12 cellular contexts compared by ENCODE assay signal in genomic region chr5:148963679-148964078, GRCh38.
DNase-seq lines count a peak whose midpoint lies in the region; ATAC-seq and TF ChIP-seq lines count a peak whose summit lies in the region.
"Had no signal": no experiment of that assay in that cellular context is flagged by ENCODE, and none has a peak within 500 bp of the region (broad histone marks: within the 10 kb centered on the region; RNA-seq: fewer than 3 reads in every experiment).

No MANE protein-coding gene starts in this region.

- H3K9me3 Mint-ChIP-seq in nephron progenitor cell, result no peaks in the 10 kb centered on the region
- H3K9me3 Mint-ChIP-seq: nephron had no signal

- no peak overlapping the region for H3K27ac ChIP-seq in adrenal gland
- H3K27ac ChIP-seq in dorsolateral prefrontal cortex, result no peak overlapping the region
- H3K27ac ChIP-seq: thoracic aorta had no signal

- peaks cover 14% of the 10 kb centered on the region for H3K27me3 Mint-ChIP-seq in nephron progenitor cell (ENCODE audit: low read depth, poor library complexity)

- TF ChIP-seq CTCF in adrenal gland (IDR thresholded peaks at IDR 0.05), result no peak
- no peak for TF ChIP-seq CTCF in dorsolateral prefrontal cortex (IDR thresholded peaks at IDR 0.05 in 54 of 56, conservative IDR thresholded peaks at IDR 0.05 in 2 of 56; ENCODE audit: low read depth in 1 of 56, partially characterized antibody in 56 of 56)
- TF ChIP-seq CTCF in nephron progenitor cell (IDR thresholded peaks at IDR 0.05), result no peak

- H3K4me1 ChIP-seq in adrenal gland (replicated peaks in 1 of 2), result no peaks in the 10 kb centered on the region

- no peak overlapping the region for H3K4me3 Mint-ChIP-seq in nephron progenitor cell
- H3K4me3 Mint-ChIP-seq: nephron, T-helper 17 cell had no signal

- H3K36me3 ChIP-seq in adrenal gland (replicated peaks in 1 of 2), result no peaks in the 10 kb centered on the region
- H3K36me3 ChIP-seq: thoracic aorta had no signal

- H3K4me1 Mint-ChIP-seq in nephron progenitor cell, result no peaks in the 10 kb centered on the region

- peak in 4 of 7 donors; percentile 20 to 39 (median 34) for DNase-seq in adrenal gland
- DNase-seq in sciatic nerve (ENCODE audit: low spot score), result no peak
- no peak for DNase-seq in dorsolateral prefrontal cortex
- no peak for DNase-seq in nephron progenitor cell
- no peak for DNase-seq in SHP77 (lab: John Stamatoyannopoulos, UW)
- DNase-seq: DMS79 treated with DMSO at 0.1 percent for 48 hours; stimulated activated CD4-positive, alpha-beta T cell treated with anti-CD3 and anti-CD28 coated beads, Interleukin-1b, Interleukin-23, amount 100 ng/mL, for 48 hours; T-helper 17 cell had no signal

- no peak for TF ChIP-seq POLR2A in adrenal gland (IDR thresholded peaks at IDR 0.05)

- no peaks in the 10 kb centered on the region for H3K9me3 ChIP-seq in adrenal gland (replicated peaks in 1 of 3)
- H3K9me3 ChIP-seq: thoracic aorta had no signal

- ATAC-seq in GM21423 (IDR thresholded peaks at IDR 0.05; ENCODE audit: unreplicated experiment) (peak; percentile 68), HG03520 (IDR thresholded peaks at IDR 0.05; ENCODE audit: unreplicated experiment) (peak; percentile 53), sciatic nerve (peak; percentile 54)
- ATAC-seq: T-helper 17 cell had no signal

- intact Hi-C loops in adrenal gland (cut with DNase I) (no loop called here), sciatic nerve (cut with DNase I) (no loop called here), dorsolateral prefrontal cortex (cut with DNase I) (no loop called here)

- H3K27ac Mint-ChIP-seq in nephron progenitor cell, result no peak overlapping the region
- H3K27ac Mint-ChIP-seq: nephron, T-helper 17 cell had no signal

- H3K4me3 ChIP-seq in adrenal gland (no peak overlapping the region), dorsolateral prefrontal cortex (no peak overlapping the region)
- H3K4me3 ChIP-seq: thoracic aorta had no signal

- H3K36me3 Mint-ChIP-seq in nephron progenitor cell (ENCODE audit: low read depth), result no peaks in the 10 kb centered on the region

- H3K27me3 ChIP-seq in adrenal gland (no peaks in the 10 kb centered on the region), dorsolateral prefrontal cortex (no peaks in the 10 kb centered on the region)

Comparison
In these comparisons a context has a peak if more than half of its experiments do, and no peak if none do; other contexts are left out.
1. DNase-seq: peak in adrenal gland (4 of 7); none in sciatic nerve (single experiment), dorsolateral prefrontal cortex (0 of 10), nephron progenitor cell (single experiment) and SHP77 (0 of 2).
2. Peak in every context shown above with its lines, with median percentiles within 50 percentile points of each other: ATAC-seq.